In genomic region chr3:159131376-159131775, GRCh38 we compare ENCODE assay signal across 23 cellular contexts.
"Had no signal": no experiment of that assay in that cellular context is flagged by ENCODE, and none has a peak within 500 bp of the region (broad histone marks: within the 10 kb centered on the region; RNA-seq: fewer than 3 reads in every experiment).

No MANE protein-coding gene starts in this region.

- H3K36me3 ChIP-seq: gastroesophageal sphincter, heart left ventricle, left lung, ovary, sigmoid colon, spleen, tibial artery, upper lobe of left lung had no signal

- H3K27ac ChIP-seq: gastroesophageal sphincter, heart left ventricle, hepatocyte, left lung, ovary, psoas muscle, sigmoid colon, skin epidermis, spleen, testis, tibial artery, upper lobe of left lung had no signal

- H3K27me3 ChIP-seq: gastroesophageal sphincter, heart left ventricle, hepatocyte, left lung, ovary, sigmoid colon, spleen, testis, tibial artery, upper lobe of left lung had no signal

- ATAC-seq: effector memory CD8-positive, alpha-beta T cell; gastroesophageal sphincter; heart left ventricle; left cardiac atrium; left lung; natural killer cell; psoas muscle; right cardiac atrium; stimulated activated memory B cell treated with anti-CD40 and anti-IgM and Interleukin-4, amounts not matched to agents 10 μg/mL and 1 μg/mL and 100 μg/mL, for 72 hours; stimulated activated naive CD8-positive, alpha-beta T cell treated with anti-CD3 and anti-CD28 coated beads, Interleukin-15, Interleukin-2, amounts not matched to agents 100 U/mL and 50 U/mL, for 24 hours had no signal

- H3K9me3 ChIP-seq: gastroesophageal sphincter, heart left ventricle, left lung, ovary, psoas muscle, sigmoid colon, spleen, testis, tibial artery, upper lobe of left lung had no signal

- H3K4me2 ChIP-seq: hepatocyte had no signal

- H3K4me3 ChIP-seq: gastroesophageal sphincter, heart left ventricle, hepatocyte, left lung, ovary, psoas muscle, sigmoid colon, skin epidermis, spleen, testis, tibial artery, upper lobe of left lung had no signal

- DNase-seq: cortex of kidney; effector memory CD8-positive, alpha-beta T cell; heart left ventricle; left cardiac atrium; left lung; natural killer cell; occipital lobe; ovary; posterior cingulate gyrus; psoas muscle; right cardiac atrium; sigmoid colon; spleen; stimulated activated CD4-positive, alpha-beta T cell treated with anti-CD3 and anti-CD28 coated beads, Interleukin-4, amount 100 ng/mL, for 4 hours; stimulated activated naive CD8-positive, alpha-beta T cell treated with anti-CD3 and anti-CD28 coated beads, Interleukin-15, Interleukin-2, amounts not matched to agents 100 U/mL and 50 U/mL, for 24 hours; substantia nigra; testis; tibial artery; upper lobe of left lung had no signal

- H3K4me1 ChIP-seq: gastroesophageal sphincter, heart left ventricle, left lung, psoas muscle, sigmoid colon, spleen, testis, tibial artery, upper lobe of left lung had no signal

- H2AFZ ChIP-seq: hepatocyte had no signal
